Comparison of ENCODE assay signal across 10 cellular contexts in the genomic region with DNA sequence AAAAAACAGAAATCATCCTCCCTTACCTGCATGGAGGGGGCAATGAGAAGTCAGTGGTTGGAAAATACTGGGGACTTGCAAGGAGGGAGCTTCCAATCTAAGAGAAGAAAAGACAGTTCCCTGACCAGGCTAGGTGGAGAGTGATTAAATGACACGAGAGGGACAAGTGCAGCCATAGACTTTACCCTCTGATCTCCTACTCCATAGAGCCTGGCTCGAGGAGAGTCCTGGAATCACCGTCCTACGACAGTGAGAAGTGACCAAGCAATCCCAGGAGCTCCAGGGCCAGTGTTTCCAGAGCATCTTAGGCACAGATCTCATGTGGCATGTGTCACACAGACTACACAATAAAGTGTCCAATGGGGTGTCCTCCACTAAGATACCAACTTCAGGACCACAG. TPM values are rescaled to one million over a fixed set of nuclear protein-coding genes. Genes with fewer than 3 reads are reported as not detected.
DNase-seq lines count a peak whose midpoint lies in the region; ATAC-seq and TF ChIP-seq lines count a peak whose summit lies in the region.
"Had no signal": no experiment of that assay in that cellular context is flagged by ENCODE, and none has a peak within 500 bp of the region (broad histone marks: within the 10 kb centered on the region; RNA-seq: fewer than 3 reads in every experiment).

No MANE protein-coding gene starts in this region.

- intact Hi-C loops in heart left ventricle (cut with DNase I), result no loop called here
- intact Hi-C loops in cardiac septum (cut with DNase I), result no loop called here
- intact Hi-C loops in uterus (cut with DNase I; ENCODE audit: low total_unique reads), result no loop called here

- no peak overlapping the region for H3K4ac ChIP-seq in neuronal stem cell (ENCODE audit: low read length)

- H2BK12ac ChIP-seq in neuronal stem cell (ENCODE audit: low read length), result no peak overlapping the region

- H2AK5ac ChIP-seq in neuronal stem cell (ENCODE audit: low read depth, low read length), result no peak overlapping the region

- H3K14ac ChIP-seq in neuronal stem cell (ENCODE audit: low read length), result no peak overlapping the region

- TF ChIP-seq CTCF in heart left ventricle (IDR thresholded peaks at IDR 0.05) (no peak), coronary artery (IDR thresholded peaks at IDR 0.05) (no peak), uterus (IDR thresholded peaks at IDR 0.05) (no peak)

- no peak overlapping the region for H2AFZ ChIP-seq in neuronal stem cell (ENCODE audit: low read length)

- 37 to 51% (median 45%) methylated on average over 4 of the region's 4 CpGs for WGBS in heart left ventricle, 4 donors
- no CpG with 5 or more reads among the region's 4 CpGs for WGBS in neuronal stem cell (ENCODE audit: extremely low coverage in 2 of 2, insufficient read length in 2 of 2, insufficient replicate concordance in 1 of 2), 2 donors

- H2BK15ac ChIP-seq in neuronal stem cell (ENCODE audit: low read length), result no peak overlapping the region

- H3K18ac ChIP-seq in neuronal stem cell (ENCODE audit: low read length), result no peak overlapping the region

- no peak overlapping the region for H2BK5ac ChIP-seq in neuronal stem cell (ENCODE audit: low read length)

- H3K27ac ChIP-seq in heart left ventricle (peak overlapping the region; percentile 60 to 99 (median 88)), coronary artery (peak overlapping the region; percentile 90 to 98), muscle layer of duodenum (ENCODE audit: low read length) (peak overlapping the region; percentile 72), uterus (peak overlapping the region; percentile 96 to 98), neuronal stem cell (replicated peaks; ENCODE audit: low read length) (no peak overlapping the region)

- H4K91ac ChIP-seq in neuronal stem cell (ENCODE audit: low read depth, low read length, poor library complexity), result no peak overlapping the region

- no peak overlapping the region for H3K9ac ChIP-seq in neuronal stem cell (ENCODE audit: low read depth, low read length, poor library complexity)

- no peak for ATAC-seq in heart left ventricle
- no peak for ATAC-seq in HG03108 (IDR thresholded peaks at IDR 0.05; ENCODE audit: unreplicated experiment)

- peaks cover 42 to 100% (median 97%) of the 10 kb centered on the region in 12 donors for H3K4me1 ChIP-seq in heart left ventricle
- H3K4me1 ChIP-seq in muscle layer of duodenum (ENCODE audit: control insufficient read depth in 1 of 2, insufficient read depth in 2 of 2, low read length in 2 of 2), result peaks cover 54 to 98% of the 10 kb centered on the region in 2 donors
- peaks cover 23 to 62% of the 10 kb centered on the region in 2 donors for H3K4me1 ChIP-seq in uterus
- H3K4me1 ChIP-seq in neuronal stem cell (ENCODE audit: control insufficient read depth in 2 of 2, insufficient read depth in 1 of 2, low read depth in 1 of 2, low read length in 2 of 2), result peaks cover 17 to 59% of the 10 kb centered on the region in 2 donors

- TF ChIP-seq POLR2A in heart left ventricle (IDR thresholded peaks at IDR 0.05), result no peak
- no peak for TF ChIP-seq POLR2A in uterus (IDR thresholded peaks at IDR 0.05)

- H3K79me1 ChIP-seq in neuronal stem cell (ENCODE audit: low read depth, low read length), result peaks cover 12% of the 10 kb centered on the region

- H4K8ac ChIP-seq in neuronal stem cell (ENCODE audit: low read depth, low read length), result no peak overlapping the region

- no peaks in the 10 kb centered on the region for H3K27me3 ChIP-seq in heart left ventricle
- no peaks in the 10 kb centered on the region for H3K27me3 ChIP-seq in muscle layer of duodenum (ENCODE audit: low read depth, low read length)
- no peaks in the 10 kb centered on the region for H3K27me3 ChIP-seq in uterus
- no peaks in the 10 kb centered on the region for H3K27me3 ChIP-seq in neuronal stem cell (ENCODE audit: control insufficient read depth in 3 of 3, insufficient read depth in 3 of 3, low read depth in 1 of 3, low read length in 3 of 3)

- no peaks in the 10 kb centered on the region for H3K9me3 ChIP-seq in heart left ventricle
- no peaks in the 10 kb centered on the region for H3K9me3 ChIP-seq in muscle layer of duodenum (ENCODE audit: control insufficient read depth in 1 of 2, low read length in 2 of 2)
- no peaks in the 10 kb centered on the region for H3K9me3 ChIP-seq in uterus
- no peaks in the 10 kb centered on the region for H3K9me3 ChIP-seq in neuronal stem cell (replicated peaks in 1 of 2; ENCODE audit: control insufficient read depth in 2 of 2, insufficient read depth in 1 of 2, low read depth in 1 of 2, low read length in 2 of 2)

- no peak overlapping the region for H2BK120ac ChIP-seq in neuronal stem cell (ENCODE audit: low read depth, low read length)

- no peak overlapping the region for H3K4me3 ChIP-seq in heart left ventricle
- peak overlapping the region; percentile 29 for H3K4me3 ChIP-seq in coronary artery
- no peak overlapping the region for H3K4me3 ChIP-seq in muscle layer of duodenum (ENCODE audit: low read depth in 1 of 2, low read length in 2 of 2)
- H3K4me3 ChIP-seq in uterus, result no peak overlapping the region
- no peak overlapping the region for H3K4me3 ChIP-seq in neuronal stem cell (ENCODE audit: low read length in 2 of 2)

- DNase-seq in heart left ventricle (no peak), cardiac septum (ENCODE audit: low spot score) (no peak), coronary artery (ENCODE audit: low spot score) (no peak), uterus (no peak), mesenteric fat pad (ENCODE audit: low spot score) (no peak), neuronal stem cell (ENCODE audit: low spot score) (no peak)
- DNase-seq: head of caudate nucleus, NCI-H2227 treated with DMSO at 0.1 percent for 48 hours had no signal

- H3K36me3 ChIP-seq in heart left ventricle, result peaks cover 0 to 41% (median 8%) of the 10 kb centered on the region in 9 donors
- no peaks in the 10 kb centered on the region for H3K36me3 ChIP-seq in muscle layer of duodenum (ENCODE audit: control insufficient read depth in 1 of 2, insufficient read depth in 2 of 2, low read length in 2 of 2)
- no peaks in the 10 kb centered on the region for H3K36me3 ChIP-seq in uterus
- H3K36me3 ChIP-seq in neuronal stem cell (replicated peaks in 1 of 2; ENCODE audit: control insufficient read depth in 2 of 2, insufficient read depth in 2 of 2, low read length in 2 of 2), result peaks cover 0 to 25% of the 10 kb centered on the region in 2 donors

- H3K23ac ChIP-seq in neuronal stem cell (ENCODE audit: low read depth, low read length, poor library complexity), result no peak overlapping the region

- no peak overlapping the region for H3K4me2 ChIP-seq in neuronal stem cell (ENCODE audit: insufficient read depth, low read length, poor library complexity, severe bottlenecking)

RNA-seq across cellular contexts. Expression of a gene that starts 25.7 kb away (rescaled TPM):
- total RNA-seq in heart left ventricle (100 to 1,000 TPM; 126 to 482 (median 238) TPM), cardiac septum (282 TPM), uterus (1,000 to 10,000 TPM in 1 of 4 donors, 100 to 1,000 TPM in 3; 215 to 1,171 (median 400) TPM), mesenteric fat pad (673 TPM)
- 100 to 1,000 TPM; 109 to 407 TPM for polyA plus RNA-seq in heart left ventricle
- 60.4 TPM for polyA plus RNA-seq in neuronal stem cell (2013, experiment 1 of 2)
- 59.3 TPM for polyA plus RNA-seq in neuronal stem cell (2013, experiment 2 of 2)
